ENCODE assay signal across 21 cellular contexts in the genomic region with DNA sequence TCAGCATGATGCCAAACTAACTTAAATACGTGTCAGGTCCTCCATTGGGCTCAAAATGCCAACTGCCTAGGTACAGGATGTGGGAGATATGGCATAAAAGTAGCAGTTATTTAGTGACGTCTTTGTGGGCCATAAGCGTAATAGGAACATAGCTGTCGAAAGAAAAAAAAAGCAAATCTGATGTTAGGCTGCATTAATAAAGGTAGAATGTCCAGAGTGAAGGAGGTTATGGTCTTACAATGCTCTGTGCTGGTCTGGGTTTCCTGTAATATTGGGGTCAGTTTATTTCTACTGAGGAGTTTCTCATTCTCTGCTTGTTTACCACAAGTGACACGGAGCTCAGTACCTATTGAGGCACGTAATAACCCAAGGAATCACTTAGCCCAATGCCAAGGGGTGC. TPM values are rescaled to one million over a fixed set of nuclear protein-coding genes. Genes with fewer than 3 reads are reported as not detected.
DNase-seq lines count a peak whose midpoint lies in the region; ATAC-seq, FAIRE-seq and TF ChIP-seq lines count a peak whose summit lies in the region.
"Had no signal": no experiment of that assay in that cellular context is flagged by ENCODE, and none has a peak within 500 bp of the region (broad histone marks: within the 10 kb centered on the region; RNA-seq: fewer than 3 reads in every experiment).

No MANE protein-coding gene starts in this region.

- H4K20me1 ChIP-seq in K562 (replicated peaks; ENCODE audit: control insufficient read depth, insufficient read depth, low read length): peaks cover 5% of the 10 kb centered on the region; the same call in 1 of the 2 replicates

- FAIRE-seq in K562 (lab: Jason Lieb, UNC): no peak
- FAIRE-seq: D721Med, GM12892, H54 had no signal

- 0% methylated on average over 6 of the region's 6 CpGs for WGBS in K562 (ENCODE audit: insufficient coverage, low coverage, missing lambda C conversion rate)

- no peak overlapping the region for H3K9ac ChIP-seq in K562 (ENCODE audit: insufficient read depth in 1 of 2, low read depth in 2 of 2, low read length in 2 of 2)
- H3K9ac ChIP-seq: GM23248 had no signal

- no peak overlapping the region for H2AFZ ChIP-seq in K562 (ENCODE audit: low read depth, low read length)
- H2AFZ ChIP-seq: GM23248 had no signal

- TF ChIP-seq CTCF in left ventricle myocardium inferior (IDR thresholded peaks at IDR 0.05; ENCODE audit: borderline replicate concordance): no peak
- TF ChIP-seq CTCF in K562 (IDR thresholded peaks at IDR 0.05 in 2 of 3, conservative IDR thresholded peaks at IDR 0.05 in 1 of 3; ENCODE audit: insufficient read depth in 2 of 3, low read depth in 1 of 3, low read length in 3 of 3): no peak
- no peak for TF ChIP-seq CTCF in gastrocnemius medialis (IDR thresholded peaks at IDR 0.05 in 4 of 5, conservative IDR thresholded peaks at IDR 0.05 in 1 of 5)

- no peaks in the 10 kb centered on the region for H3K9me3 Mint-ChIP-seq in activated CD4-positive, alpha-beta T cell treated with anti-CD3 and anti-CD28 coated beads, Interleukin-2, amount 10 ng/mL, durations not matched to agents 24 days and 14 days
- H3K9me3 Mint-ChIP-seq: CD14-positive monocyte; CD8-positive, alpha-beta T cell had no signal

- H3K27me3 ChIP-seq in left ventricle myocardium inferior (ENCODE audit: low read depth) (no peaks in the 10 kb centered on the region), K562 (ENCODE audit: control insufficient read depth in 2 of 2, insufficient read depth in 2 of 2, low read length in 2 of 2) (peaks cover 30 to 65% of the 10 kb centered on the region in 2 experiments), gastrocnemius medialis (no peaks in the 10 kb centered on the region)

- BruUV-seq in K562 (replicated peaks; lab: Mats Ljungman, UMichigan): no TSS peak

- peaks cover 82% of the 10 kb centered on the region for H3K4me1 ChIP-seq in left ventricle myocardium inferior
- H3K4me1 ChIP-seq in K562 (replicated peaks in 1 of 2; ENCODE audit: control insufficient read depth in 2 of 2, insufficient read depth in 2 of 2, low read length in 2 of 2): no peaks in the 10 kb centered on the region
- H3K4me1 ChIP-seq in gastrocnemius medialis: peaks cover 54 to 67% of the 10 kb centered on the region in 2 donors

- H3K36me3 ChIP-seq in left ventricle myocardium inferior: no peaks in the 10 kb centered on the region
- H3K36me3 ChIP-seq in K562 (ENCODE audit: control insufficient read depth, insufficient read depth, low read length): no peaks in the 10 kb centered on the region
- H3K36me3 ChIP-seq in gastrocnemius medialis: no peaks in the 10 kb centered on the region

- H3K4me3 Mint-ChIP-seq in activated CD4-positive, alpha-beta T cell treated with anti-CD3 and anti-CD28 coated beads, Interleukin-2, amount 10 ng/mL, durations not matched to agents 24 days and 14 days: no peak overlapping the region
- H3K4me3 Mint-ChIP-seq: B cell; CD14-positive monocyte; CD8-positive, alpha-beta T cell had no signal

- intact Hi-C loops in left ventricle myocardium inferior (cut with micrococcal nuclease): no loop called here
- intact Hi-C loops in left cardiac atrium (cut with DNase I): no loop called here
- intact Hi-C loops in K562 (cut with micrococcal nuclease): no loop called here
- intact Hi-C loops in gastrocnemius medialis (cut with DNase I; ENCODE audit: low total_unique reads): loop anchor here (5.0 kb wide), 1 partner anchor 40 kb away; no protein-coding TSS in a partner anchor
- intact Hi-C loops in activated CD4-positive, alpha-beta T cell treated with anti-CD3 and anti-CD28 coated beads, Interleukin-2, amount 10 ng/mL, durations not matched to agents 24 days and 14 days (cut with micrococcal nuclease): no loop called here

- CTCF ChIA-PET in K562 (lab: Yijun Ruan, JAX; ENCODE audit: low intra/inter-chr PET ratio): no interaction called here

- H3K79me2 ChIP-seq in K562 (ENCODE audit: control insufficient read depth, insufficient read depth, low read length): no peaks in the 10 kb centered on the region

- TF ChIP-seq EP300 in K562 (IDR thresholded peaks at IDR 0.05; ENCODE audit: low read length): no peak

- H3K27ac ChIP-seq in left ventricle myocardium inferior (replicated peaks) (peak overlapping the region; percentile 90), K562 (ENCODE audit: extremely low read depth, low read depth, low read length) (no peak overlapping the region), gastrocnemius medialis (peak overlapping the region; percentile 94 to 98 (median 97))
- H3K27ac ChIP-seq: GM23248 had no signal

- H3K36me3 Mint-ChIP-seq in activated CD4-positive, alpha-beta T cell treated with anti-CD3 and anti-CD28 coated beads, Interleukin-2, amount 10 ng/mL, durations not matched to agents 24 days and 14 days (ENCODE audit: low read depth): no peaks in the 10 kb centered on the region
- H3K36me3 Mint-ChIP-seq: CD14-positive monocyte; CD8-positive, alpha-beta T cell had no signal

- no peak overlapping the region for H3K27ac Mint-ChIP-seq in activated CD4-positive, alpha-beta T cell treated with anti-CD3 and anti-CD28 coated beads, Interleukin-2, amount 10 ng/mL, durations not matched to agents 24 days and 14 days
- H3K27ac Mint-ChIP-seq: B cell; CD14-positive monocyte; CD8-positive, alpha-beta T cell had no signal

- no peak overlapping the region for H3K4me2 ChIP-seq in K562 (ENCODE audit: insufficient read depth, low read length)

- TF ChIP-seq RAD21 in K562 (CRISPR knock-in tag; conservative IDR thresholded peaks at IDR 0.05 in 1 of 2, IDR thresholded peaks at IDR 0.05 in 1 of 2): no peak

- ATAC-seq in left cardiac atrium (no peak), K562 (no peak), gastrocnemius medialis (no peak), GM18870 (IDR thresholded peaks at IDR 0.05; ENCODE audit: unreplicated experiment) (no peak)
- ATAC-seq: CD8-positive, alpha-beta T cell; HCT116 had no signal

- in situ Hi-C loops in K562 (cut with MboI): no loop called here
- in situ Hi-C loops in gastrocnemius medialis (cut with MboI; ENCODE audit: low sequenced_read_pairs in 4 of 4): no loop called here

- H3K4me3 ChIP-seq in left ventricle myocardium inferior (no peak overlapping the region), K562 (no peak overlapping the region), gastrocnemius medialis (no peak overlapping the region)
- H3K4me3 ChIP-seq: GM23248 had no signal

- no peaks in the 10 kb centered on the region for H3K27me3 Mint-ChIP-seq in activated CD4-positive, alpha-beta T cell treated with anti-CD3 and anti-CD28 coated beads, Interleukin-2, amount 10 ng/mL, durations not matched to agents 24 days and 14 days

- no peaks in the 10 kb centered on the region for H3K9me1 ChIP-seq in K562 (ENCODE audit: control insufficient read depth, insufficient read depth, low read length)

- no peak for TF ChIP-seq POLR2A in K562 (conservative IDR thresholded peaks at IDR 0.05)
- no peak for TF ChIP-seq POLR2A in gastrocnemius medialis (IDR thresholded peaks at IDR 0.05)

- no peaks in the 10 kb centered on the region for H3K9me3 ChIP-seq in left ventricle myocardium inferior (replicated peaks)
- H3K9me3 ChIP-seq in K562 (replicated peaks; ENCODE audit: control insufficient read depth, insufficient read depth, low read depth, low read length): no peaks in the 10 kb centered on the region
- H3K9me3 ChIP-seq in gastrocnemius medialis: no peaks in the 10 kb centered on the region

- POLR2A ChIA-PET in K562 (lab: Yijun Ruan, JAX): interaction anchor here (0.7 kb wide), 1 partner anchor 207 kb away, joined by 3 read pairs; no protein-coding TSS in a partner anchor

- H3K4me1 Mint-ChIP-seq in activated CD4-positive, alpha-beta T cell treated with anti-CD3 and anti-CD28 coated beads, Interleukin-2, amount 10 ng/mL, durations not matched to agents 24 days and 14 days: no peaks in the 10 kb centered on the region
- H3K4me1 Mint-ChIP-seq: B cell, CD14-positive monocyte had no signal

- DNase-seq in left ventricle myocardium inferior (no peak), left cardiac atrium (no peak), K562 (ENCODE audit: extremely low read depth in 1 of 4, low spot score in 3 of 4) (no peak), gastrocnemius medialis (no peak), T-helper 9 cell (no peak)
- no peak for DNase-seq in activated CD4-positive, alpha-beta T cell treated with anti-CD3 and anti-CD28 coated beads, Interleukin-2, amount 10 ng/mL, durations not matched to agents 24 days and 14 days
- DNase-seq: 8988T; ACHN; CD8-positive, alpha-beta T cell; COR-L47; DMS153; DND-41; GDM1; GM23248 had no signal

RNA-seq across cellular contexts. Expression of gene SYNPO, which starts 33.4 kb away (rescaled TPM):
- total RNA-seq in left ventricle myocardium inferior (715 TPM), left cardiac atrium (100 to 1,000 TPM; 503 to 769 TPM), K562 (2014; rRNA removed) (0.04 TPM in 1 of 2 replicates, not detected in the other), K562 (2014; rRNA removed; fragmentation: Illumina TruSeq; extraction: Trizol) (not detected in 2 replicates), K562 (2015; rRNA removed; fragmentation: Illumina TruSeq; extraction: Trizol) (not detected in 2 replicates), K562 (2021) (0.31 and 0.36 TPM in 2 replicates), gastrocnemius medialis (100 to 1,000 TPM; 419 to 569 (median 539) TPM)
- total RNA-seq in K562 (2011; cell fraction: chromatin; rRNA removed; ENCODE audit: low replicate concordance): 0.09 and 0.19 TPM in 2 replicates
- 0.13 and 0.17 TPM in 2 replicates for total RNA-seq in K562 (2011; cell fraction: nucleolus; rRNA removed)
- total RNA-seq in K562 (2011; cell fraction: nucleoplasm; rRNA removed): 0.23 and 0.29 TPM in 2 replicates
- polyA plus RNA-seq in K562 (2011; rRNA removed) (0.03 and 0.05 TPM in 2 replicates), K562 (2014; fragmentation: Illumina TruSeq; extraction: Trizol) (0.03 and 0.10 TPM in 2 replicates), K562 (2014; fragmentation: Nextera tagmentation; extraction: Ambion mirVana) (under 1 TPM in 1 of 2 experiments, not detected in 1; 0.03 TPM), K562 (2014; rRNA removed) (0.01 TPM in 1 of 2 replicates, not detected in the other)
- 0.31 and 0.44 TPM in 2 replicates for polyA plus RNA-seq in K562 (2011; cell fraction: cytosol; rRNA removed)
- polyA plus RNA-seq in K562 (2011; cell fraction: nucleus; rRNA removed): 0.04 and 0.09 TPM in 2 replicates
- 0.12 and 0.17 TPM in 2 replicates for polyA plus RNA-seq in K562 (2012)
- 0.03 and 0.07 TPM in 2 replicates for polyA minus RNA-seq in K562 (2011; rRNA and poly(A)+ RNA removed)
- polyA minus RNA-seq in K562 (2011; cell fraction: cytosol; rRNA and poly(A)+ RNA removed): not detected in 2 replicates
- polyA minus RNA-seq in K562 (2011; cell fraction: nucleus; rRNA and poly(A)+ RNA removed): 0.11 and 0.13 TPM in 2 replicates
- not detected in 2 replicates for total RNA-seq in activated CD4-positive, alpha-beta T cell treated with anti-CD3 and anti-CD28 coated beads, Interleukin-2, amount 10 ng/mL, durations not matched to agents 24 days and 14 days
- polyA plus RNA-seq: CD14-positive monocyte had no signal

RNA-seq across cellular contexts. Expression of gene MYOZ3, which starts 53.9 kb away (rescaled TPM):
- total RNA-seq in left ventricle myocardium inferior (6.2 TPM), left cardiac atrium (1 to 10 TPM; 2.9 to 3.0 TPM), K562 (2014; rRNA removed) (not detected in 2 replicates), K562 (2014; rRNA removed; fragmentation: Illumina TruSeq; extraction: Trizol) (not detected in 2 replicates), K562 (2015; rRNA removed; fragmentation: Illumina TruSeq; extraction: Trizol) (not detected in 2 replicates), K562 (2021) (not detected in 2 replicates), gastrocnemius medialis (10 to 100 TPM in 3 of 4 donors, 1 to 10 TPM in 1; 4.8 to 12.6 (median 11.3) TPM)
- not detected in 2 replicates for total RNA-seq in K562 (2011; cell fraction: chromatin; rRNA removed; ENCODE audit: low replicate concordance)
- total RNA-seq in K562 (2011; cell fraction: nucleolus; rRNA removed): not detected in 2 replicates
- not detected in 2 replicates for total RNA-seq in K562 (2011; cell fraction: nucleoplasm; rRNA removed)
- polyA plus RNA-seq in K562 (2011; rRNA removed) (not detected in 2 replicates), K562 (2014; fragmentation: Illumina TruSeq; extraction: Trizol) (not detected in 2 replicates), K562 (2014; fragmentation: Nextera tagmentation; extraction: Ambion mirVana) (not detected), K562 (2014; rRNA removed) (not detected in 2 replicates)
- 0.01 TPM in 1 of 2 replicates, not detected in the other for polyA plus RNA-seq in K562 (2011; cell fraction: cytosol; rRNA removed)
- polyA plus RNA-seq in K562 (2011; cell fraction: nucleus; rRNA removed): not detected in 2 replicates
- polyA plus RNA-seq in K562 (2012): not detected in 2 replicates
- not detected in 2 replicates for polyA minus RNA-seq in K562 (2011; rRNA and poly(A)+ RNA removed)
- not detected in 2 replicates for polyA minus RNA-seq in K562 (2011; cell fraction: cytosol; rRNA and poly(A)+ RNA removed)
- not detected in 2 replicates for polyA minus RNA-seq in K562 (2011; cell fraction: nucleus; rRNA and poly(A)+ RNA removed)
- 0.07 and 0.28 TPM in 2 replicates for total RNA-seq in activated CD4-positive, alpha-beta T cell treated with anti-CD3 and anti-CD28 coated beads, Interleukin-2, amount 10 ng/mL, durations not matched to agents 24 days and 14 days
- total RNA-seq: B cell; CD8-positive, alpha-beta T cell had no signal
- polyA plus RNA-seq: CD14-positive monocyte had no signal

Comparison
In these comparisons a context has a peak if more than half of its experiments do, and no peak if none do; other contexts are left out.
1. RNA of gene SYNPO, which starts 33.4 kb away (total RNA-seq): 503 to 769 TPM in left cardiac atrium, 715 TPM in left ventricle myocardium inferior (single experiment) and 419 to 569 TPM in gastrocnemius medialis; 0.04 to 0.36 TPM in K562 and not detected in activated CD4-positive, alpha-beta T cell treated with anti-CD3 and anti-CD28 coated beads, Interleukin-2, amount 10 ng/mL, durations not matched to agents 24 days and 14 days; every median in the first group is over 100 times any median in the second.